Comparison of ENCODE assay signal across 8 cellular contexts in the genomic region with DNA sequence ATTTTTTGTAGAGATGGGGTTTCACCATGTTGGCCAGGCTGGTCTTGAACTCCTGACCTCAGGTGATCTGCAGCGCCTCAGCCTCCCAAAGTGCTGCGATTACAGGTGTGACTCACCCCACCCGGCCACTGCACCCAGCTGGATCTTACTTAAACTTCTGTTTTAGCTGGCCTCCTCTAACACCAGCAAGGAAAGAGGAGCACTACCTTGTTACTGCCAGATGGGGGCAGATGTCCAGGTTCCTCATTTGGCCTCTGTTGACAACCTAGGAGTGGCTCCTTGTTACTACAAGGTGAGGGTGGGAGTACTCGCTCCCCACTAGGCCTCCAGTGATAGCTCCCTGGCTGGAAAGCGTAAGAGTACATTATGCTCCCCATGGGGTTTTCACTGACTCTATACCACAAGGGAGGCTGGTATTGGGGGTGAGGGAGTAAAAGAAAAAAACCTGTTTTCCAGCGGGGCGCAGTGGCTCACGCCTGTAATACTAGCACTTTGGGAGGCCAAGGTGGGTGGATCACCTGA. TPM values are rescaled to one million over a fixed set of nuclear protein-coding genes. Genes with fewer than 3 reads are reported as not detected.
A peak's percentile ranks its signal among the peaks of the same experiment; 100 is the strongest.
DNase-seq lines count a peak whose midpoint lies in the region; ATAC-seq and TF ChIP-seq lines count a peak whose summit lies in the region.

No MANE protein-coding gene starts in this region.

- H3K9me3 Mint-ChIP-seq in endothelial cell (ENCODE audit: unreplicated experiment) (no peaks in the 10 kb centered on the region), nephron progenitor cell (peaks cover 5% of the 10 kb centered on the region)

- ATAC-seq in HG02885 (IDR thresholded peaks at IDR 0.05; ENCODE audit: poor library complexity, unreplicated experiment), result peak; percentile 90

- H2BK5ac ChIP-seq in neuronal stem cell (ENCODE audit: low read length), result no peak overlapping the region

- H3K36me3 Mint-ChIP-seq in endothelial cell (ENCODE audit: low read depth, unreplicated experiment) (peaks cover 4% of the 10 kb centered on the region), nephron progenitor cell (ENCODE audit: low read depth) (no peaks in the 10 kb centered on the region)

- no peak overlapping the region for H3K27ac ChIP-seq in neuronal stem cell (replicated peaks; ENCODE audit: low read length)

- H3K4me3 ChIP-seq in AG04449 (ENCODE audit: low read depth, low read length) (no peak overlapping the region), neuronal stem cell (ENCODE audit: low read length in 2 of 2) (no peak overlapping the region)

- DNase-seq in AG04449 (ENCODE audit: low read depth, low spot score) (no peak), GM13977 (ENCODE audit: low spot score) (peak; percentile 56), NCI-H2227 (lab: John Stamatoyannopoulos, UW; ENCODE audit: unreplicated experiment) (peak; percentile 64), endothelial cell (ENCODE audit: low spot score) (peak; percentile 48), nephron progenitor cell (peak; percentile 30), neuronal stem cell (ENCODE audit: low spot score) (no peak)
- DNase-seq in activated CD4-positive, alpha-beta T cell treated with anti-CD3 and anti-CD28 coated beads for 4 hours, result peak; percentile 44 to 55

- H3K9ac ChIP-seq in neuronal stem cell (ENCODE audit: low read depth, low read length, poor library complexity), result no peak overlapping the region

- no peak overlapping the region for H2AFZ ChIP-seq in neuronal stem cell (ENCODE audit: low read length)

- H2BK120ac ChIP-seq in neuronal stem cell (ENCODE audit: low read depth, low read length), result no peak overlapping the region

- peaks cover 6% of the 10 kb centered on the region for H3K4me1 Mint-ChIP-seq in endothelial cell (ENCODE audit: unreplicated experiment)
- H3K4me1 Mint-ChIP-seq in nephron progenitor cell, result peaks cover 21% of the 10 kb centered on the region

- no peaks in the 10 kb centered on the region for H3K4me1 ChIP-seq in neuronal stem cell (ENCODE audit: control insufficient read depth in 2 of 2, insufficient read depth in 1 of 2, low read depth in 1 of 2, low read length in 2 of 2)

- H3K14ac ChIP-seq in neuronal stem cell (ENCODE audit: low read length), result no peak overlapping the region

- CTCF ChIA-PET in AG04449 (lab: Yijun Ruan, JAX), result interaction anchor here (0.8 to 5.8 kb wide), 26 partner anchors 9 to 256 kb away, joined by 3 to 44 read pairs (median 4); a partner anchor contains a TSS

- no peaks in the 10 kb centered on the region for H3K36me3 ChIP-seq in neuronal stem cell (replicated peaks in 1 of 2; ENCODE audit: control insufficient read depth in 2 of 2, insufficient read depth in 2 of 2, low read length in 2 of 2)

- no peak overlapping the region for H3K4me2 ChIP-seq in neuronal stem cell (ENCODE audit: insufficient read depth, low read length, poor library complexity, severe bottlenecking)

- no CpG with 5 or more reads among the region's 8 CpGs for WGBS in neuronal stem cell (ENCODE audit: extremely low coverage in 2 of 2, insufficient read length in 2 of 2, insufficient replicate concordance in 1 of 2), 2 donors

- H3K4me3 Mint-ChIP-seq in endothelial cell (ENCODE audit: unreplicated experiment), result no peak overlapping the region
- no peak overlapping the region for H3K4me3 Mint-ChIP-seq in nephron progenitor cell

- H2BK15ac ChIP-seq in neuronal stem cell (ENCODE audit: low read length), result no peak overlapping the region

- no peak overlapping the region for H2BK12ac ChIP-seq in neuronal stem cell (ENCODE audit: low read length)

- H3K27me3 Mint-ChIP-seq in endothelial cell (ENCODE audit: unreplicated experiment) (peaks cover 4% of the 10 kb centered on the region), nephron progenitor cell (ENCODE audit: low read depth, poor library complexity) (peaks cover 24% of the 10 kb centered on the region)

- H2AK5ac ChIP-seq in neuronal stem cell (ENCODE audit: low read depth, low read length), result no peak overlapping the region

- no peak overlapping the region for H3K4ac ChIP-seq in neuronal stem cell (ENCODE audit: low read length)

- H3K27me3 ChIP-seq in neuronal stem cell (ENCODE audit: control insufficient read depth in 3 of 3, insufficient read depth in 3 of 3, low read depth in 1 of 3, low read length in 3 of 3), result no peaks in the 10 kb centered on the region

- H3K18ac ChIP-seq in neuronal stem cell (ENCODE audit: low read length), result no peak overlapping the region

- TF ChIP-seq CTCF in AG04449 (IDR thresholded peaks at IDR 0.05; ENCODE audit: insufficient read depth, low read length, missing control alignments) (peak; percentile 65), GM13977 (IDR thresholded peaks at IDR 0.05; ENCODE audit: extremely low read depth, insufficient read depth, missing control alignments) (peak; percentile 72), endothelial cell (IDR thresholded peaks at IDR 0.05; ENCODE audit: unreplicated experiment) (peak; percentile 72), nephron progenitor cell (IDR thresholded peaks at IDR 0.05) (peak; percentile 48)

- H3K79me1 ChIP-seq in neuronal stem cell (ENCODE audit: low read depth, low read length), result no peaks in the 10 kb centered on the region

- no peak overlapping the region for H4K8ac ChIP-seq in neuronal stem cell (ENCODE audit: low read depth, low read length)

- POLR2A ChIA-PET in AG04449 (lab: Yijun Ruan, JAX), result interaction anchor here (0.6 kb wide), 1 partner anchor 16 kb away, joined by 3 read pairs; no protein-coding TSS in a partner anchor

- H3K23ac ChIP-seq in neuronal stem cell (ENCODE audit: low read depth, low read length, poor library complexity), result no peak overlapping the region

- no peak overlapping the region for H3K27ac Mint-ChIP-seq in endothelial cell (ENCODE audit: unreplicated experiment)
- no peak overlapping the region for H3K27ac Mint-ChIP-seq in nephron progenitor cell

- no peaks in the 10 kb centered on the region for H3K9me3 ChIP-seq in neuronal stem cell (replicated peaks in 1 of 2; ENCODE audit: control insufficient read depth in 2 of 2, insufficient read depth in 1 of 2, low read depth in 1 of 2, low read length in 2 of 2)

- in situ Hi-C loops in GM13977 (cut with MboI; ENCODE audit: low pct_unique_long_range_greater_than_20kb, low sequenced_read_pairs, unreplicated experiment), result loop anchor here (10.0 kb wide), 1 partner anchor 215 kb away; no protein-coding TSS in a partner anchor

- no peak overlapping the region for H4K91ac ChIP-seq in neuronal stem cell (ENCODE audit: low read depth, low read length, poor library complexity)

RNA-seq across cellular contexts. Expression of a gene that starts 13.1 kb away (rescaled TPM):
- total RNA-seq in endothelial cell (ENCODE audit: unreplicated experiment), result 55.3 TPM
- 26.5 TPM for polyA plus RNA-seq in neuronal stem cell (2013, experiment 1 of 2)
- 27.2 TPM for polyA plus RNA-seq in neuronal stem cell (2013, experiment 2 of 2)

RNA-seq across cellular contexts. Expression of a gene that starts 27.2 kb away (rescaled TPM):
- total RNA-seq in endothelial cell (ENCODE audit: unreplicated experiment), result 55.5 TPM
- 62.0 TPM for polyA plus RNA-seq in neuronal stem cell (2013, experiment 1 of 2)
- 63.9 TPM for polyA plus RNA-seq in neuronal stem cell (2013, experiment 2 of 2)

Comparison
In these comparisons a context has a peak if more than half of its experiments do, and no peak if none do; other contexts are left out.
1. DNase-seq: peak in GM13977 (single experiment), NCI-H2227 (single experiment), activated CD4-positive, alpha-beta T cell treated with anti-CD3 and anti-CD28 coated beads for 4 hours (2 of 2), endothelial cell (single experiment) and nephron progenitor cell (single experiment); none in AG04449 (single experiment) and neuronal stem cell (single experiment).
2. Peak in every context shown above with its lines, with median percentiles within 50 percentile points of each other: CTCF ChIP-seq.